Comparison of ENCODE assay signal across 9 cellular contexts in the genomic region with DNA sequence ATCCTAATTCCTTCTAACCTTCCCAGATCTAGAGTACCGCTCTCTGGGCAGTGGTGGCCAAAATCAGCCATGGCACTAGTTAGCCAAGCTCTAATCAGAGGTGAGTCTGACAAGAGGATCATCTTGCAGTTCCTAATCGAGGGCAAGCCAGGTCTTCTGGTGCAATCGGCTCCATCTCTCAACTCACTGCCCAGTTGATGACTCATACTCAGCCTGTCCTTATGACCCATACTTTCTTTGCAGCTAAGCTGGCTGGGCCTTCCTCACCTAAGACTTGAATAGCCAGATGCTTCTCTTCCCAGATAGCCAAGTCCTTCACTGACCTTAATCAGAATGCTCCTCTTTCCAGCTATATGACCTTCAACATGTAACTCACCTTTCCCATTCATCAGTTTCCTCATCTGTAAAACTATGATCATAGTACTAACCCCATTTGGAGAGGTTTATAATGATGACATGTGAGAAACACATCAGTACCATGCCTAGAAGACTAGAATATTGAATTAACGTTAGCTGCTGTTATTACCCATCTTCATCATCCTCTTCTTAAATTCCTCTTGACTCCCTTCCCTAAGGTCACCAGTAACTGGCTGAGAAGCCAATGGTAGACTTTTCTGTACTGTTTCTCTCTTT. TPM values are rescaled to one million over a fixed set of nuclear protein-coding genes. Genes with fewer than 3 reads are reported as not detected.
DNase-seq lines count a peak whose midpoint lies in the region; ATAC-seq, FAIRE-seq and TF ChIP-seq lines count a peak whose summit lies in the region.
"Had no signal": no experiment of that assay in that cellular context is flagged by ENCODE, and none has a peak within 500 bp of the region (broad histone marks: within the 10 kb centered on the region; RNA-seq: fewer than 3 reads in every experiment).

No MANE protein-coding gene starts in this region.

- peaks cover 16% of the 10 kb centered on the region for H3K4me1 Mint-ChIP-seq in nephron progenitor cell
- no peaks in the 10 kb centered on the region for H3K4me1 Mint-ChIP-seq in activated CD8-positive, alpha-beta memory T cell treated with anti-CD3 and anti-CD28 coated beads, Interleukin-2, amount 10 ng/mL, durations not matched to agents 7 days and 5 days
- no peaks in the 10 kb centered on the region for H3K4me1 Mint-ChIP-seq in activated CD4-positive, alpha-beta T cell treated with anti-CD3 and anti-CD28 coated beads, Interleukin-2, amount 10 ng/mL, durations not matched to agents 7 days and 5 days
- peaks cover 7% of the 10 kb centered on the region for H3K4me1 Mint-ChIP-seq in activated T-helper 17 cell treated with anti-CD3 and anti-CD28 coated beads, Interleukin-2, amount 50 U/mL, for 72 hours

- peaks cover 15% of the 10 kb centered on the region for H3K79me2 ChIP-seq in endothelial cell of umbilical vein (ENCODE audit: control insufficient read depth, insufficient read depth, low read length)

- FAIRE-seq in endothelial cell of umbilical vein (lab: Jason Lieb, UNC): peak; percentile 73

- no peaks in the 10 kb centered on the region for H3K9me3 Mint-ChIP-seq in nephron progenitor cell
- no peaks in the 10 kb centered on the region for H3K9me3 Mint-ChIP-seq in activated CD8-positive, alpha-beta memory T cell treated with anti-CD3 and anti-CD28 coated beads, Interleukin-2, amount 10 ng/mL, durations not matched to agents 7 days and 5 days (ENCODE audit: low read depth)
- no peaks in the 10 kb centered on the region for H3K9me3 Mint-ChIP-seq in activated CD4-positive, alpha-beta T cell treated with anti-CD3 and anti-CD28 coated beads, Interleukin-2, amount 10 ng/mL, durations not matched to agents 7 days and 5 days
- H3K9me3 Mint-ChIP-seq in activated T-helper 17 cell treated with anti-CD3 and anti-CD28 coated beads, Interleukin-2, amount 50 U/mL, for 72 hours: no peaks in the 10 kb centered on the region
- H3K9me3 Mint-ChIP-seq: neural crest cell had no signal

- peaks cover 33% of the 10 kb centered on the region for H3K36me3 Mint-ChIP-seq in nephron progenitor cell (ENCODE audit: low read depth)
- H3K36me3 Mint-ChIP-seq in activated CD8-positive, alpha-beta memory T cell treated with anti-CD3 and anti-CD28 coated beads, Interleukin-2, amount 10 ng/mL, durations not matched to agents 7 days and 5 days: peaks cover 55% of the 10 kb centered on the region
- peaks cover 57% of the 10 kb centered on the region for H3K36me3 Mint-ChIP-seq in activated CD4-positive, alpha-beta T cell treated with anti-CD3 and anti-CD28 coated beads, Interleukin-2, amount 10 ng/mL, durations not matched to agents 7 days and 5 days (ENCODE audit: low read depth)
- H3K36me3 Mint-ChIP-seq in activated T-helper 17 cell treated with anti-CD3 and anti-CD28 coated beads, Interleukin-2, amount 50 U/mL, for 72 hours (ENCODE audit: low read depth): peaks cover 91% of the 10 kb centered on the region

- no peak overlapping the region for H3K4me3 Mint-ChIP-seq in nephron progenitor cell
- no peak overlapping the region for H3K4me3 Mint-ChIP-seq in activated CD8-positive, alpha-beta memory T cell treated with anti-CD3 and anti-CD28 coated beads, Interleukin-2, amount 10 ng/mL, durations not matched to agents 7 days and 5 days
- no peak overlapping the region for H3K4me3 Mint-ChIP-seq in activated CD4-positive, alpha-beta T cell treated with anti-CD3 and anti-CD28 coated beads, Interleukin-2, amount 10 ng/mL, durations not matched to agents 7 days and 5 days
- H3K4me3 Mint-ChIP-seq in activated T-helper 17 cell treated with anti-CD3 and anti-CD28 coated beads, Interleukin-2, amount 50 U/mL, for 72 hours: no peak overlapping the region
- H3K4me3 Mint-ChIP-seq: neural crest cell had no signal

- no peak overlapping the region for H3K4me2 ChIP-seq in endothelial cell of umbilical vein (ENCODE audit: insufficient read depth, low read length)

- H3K9me1 ChIP-seq in endothelial cell of umbilical vein (replicated peaks; ENCODE audit: control insufficient read depth, extremely low read depth, insufficient read depth, low read length): no peaks in the 10 kb centered on the region

- dilution Hi-C loops in endothelial cell of umbilical vein (cut with MboI; ENCODE audit: extremely low pct_ligation_motif_present, low sequenced_read_pairs): no loop called here

- H3K9ac ChIP-seq in endothelial cell of umbilical vein (replicated peaks; ENCODE audit: extremely low read depth, insufficient read depth, low read length): no peak overlapping the region

- intact Hi-C loops in endothelial cell of umbilical vein (cut with micrococcal nuclease): no loop called here

- no peaks in the 10 kb centered on the region for H3K27me3 ChIP-seq in endothelial cell of umbilical vein (ENCODE audit: control insufficient read depth in 2 of 2, insufficient read depth in 2 of 2, low read length in 2 of 2)

- peak overlapping the region; percentile 26 for H3K27ac Mint-ChIP-seq in nephron progenitor cell
- no peak overlapping the region for H3K27ac Mint-ChIP-seq in activated CD8-positive, alpha-beta memory T cell treated with anti-CD3 and anti-CD28 coated beads, Interleukin-2, amount 10 ng/mL, durations not matched to agents 7 days and 5 days
- no peak overlapping the region for H3K27ac Mint-ChIP-seq in activated CD4-positive, alpha-beta T cell treated with anti-CD3 and anti-CD28 coated beads, Interleukin-2, amount 10 ng/mL, durations not matched to agents 7 days and 5 days
- no peak overlapping the region for H3K27ac Mint-ChIP-seq in activated T-helper 17 cell treated with anti-CD3 and anti-CD28 coated beads, Interleukin-2, amount 50 U/mL, for 72 hours

- TF ChIP-seq CTCF in endothelial cell of umbilical vein (IDR thresholded peaks at IDR 0.05; ENCODE audit: extremely low read depth in 1 of 2, insufficient read depth in 1 of 2, low read depth in 1 of 2, low read length in 2 of 2) (no peak), nephron progenitor cell (IDR thresholded peaks at IDR 0.05) (no peak)

- no peak overlapping the region for H2AFZ ChIP-seq in endothelial cell of umbilical vein (ENCODE audit: low read depth, low read length)

- no peak for TF ChIP-seq POLR2A in endothelial cell of umbilical vein (IDR thresholded peaks at IDR 0.05; ENCODE audit: low read depth, low read length)

- BruUV-seq in endothelial cell of umbilical vein (replicated peaks; lab: Mats Ljungman, UMichigan): no TSS peak

- POLR2A ChIA-PET in endothelial cell of umbilical vein (lab: Charles Lee): no interaction called here
- POLR2A ChIA-PET in activated CD4-positive, alpha-beta T cell treated with anti-CD3 and anti-CD28 coated beads, Interleukin-2, amount 10 ng/mL, durations not matched to agents 7 days and 5 days (lab: Charles Lee): no interaction called here

- CTCF ChIA-PET in endothelial cell of umbilical vein (lab: Charles Lee): interaction anchor here (0.5 to 1.4 kb wide), 4 partner anchors 22 to 1801 kb away, joined by 3 to 4 read pairs (median 3); no protein-coding TSS in a partner anchor
- CTCF ChIA-PET in activated CD8-positive, alpha-beta memory T cell treated with anti-CD3 and anti-CD28 coated beads, Interleukin-2, amount 10 ng/mL, durations not matched to agents 7 days and 5 days (lab: Charles Lee): no interaction called here
- CTCF ChIA-PET in activated CD4-positive, alpha-beta T cell treated with anti-CD3 and anti-CD28 coated beads, Interleukin-2, amount 10 ng/mL, durations not matched to agents 7 days and 5 days (lab: Charles Lee): no interaction called here

- H3K36me3 ChIP-seq in endothelial cell of umbilical vein (ENCODE audit: control insufficient read depth in 2 of 2, extremely low read depth in 1 of 2, insufficient read depth in 2 of 2, low read length in 2 of 2): peaks cover 17 to 22% of the 10 kb centered on the region in 2 experiments

- H3K27me3 Mint-ChIP-seq in nephron progenitor cell (ENCODE audit: low read depth, poor library complexity): no peaks in the 10 kb centered on the region
- no peaks in the 10 kb centered on the region for H3K27me3 Mint-ChIP-seq in activated CD8-positive, alpha-beta memory T cell treated with anti-CD3 and anti-CD28 coated beads, Interleukin-2, amount 10 ng/mL, durations not matched to agents 7 days and 5 days
- H3K27me3 Mint-ChIP-seq in activated CD4-positive, alpha-beta T cell treated with anti-CD3 and anti-CD28 coated beads, Interleukin-2, amount 10 ng/mL, durations not matched to agents 7 days and 5 days: no peaks in the 10 kb centered on the region
- H3K27me3 Mint-ChIP-seq in activated T-helper 17 cell treated with anti-CD3 and anti-CD28 coated beads, Interleukin-2, amount 50 U/mL, for 72 hours: no peaks in the 10 kb centered on the region

- ATAC-seq in activated CD8-positive, alpha-beta memory T cell treated with anti-CD3 and anti-CD28 coated beads, Interleukin-2, amount 10 ng/mL, durations not matched to agents 7 days and 5 days: no peak
- ATAC-seq in activated T-helper 17 cell treated with anti-CD3 and anti-CD28 coated beads, Interleukin-2, amount 50 U/mL, for 72 hours (replicated peaks): no peak

- H3K4me3 ChIP-seq in endothelial cell of umbilical vein (replicated peaks in 1 of 3; ENCODE audit: insufficient read depth in 1 of 3, low read depth in 1 of 3, low read length in 3 of 3): no peak overlapping the region

- H4K20me1 ChIP-seq in endothelial cell of umbilical vein (replicated peaks; ENCODE audit: control insufficient read depth, extremely low read depth, insufficient read depth, low read length): no peaks in the 10 kb centered on the region

- no peaks in the 10 kb centered on the region for H3K9me3 ChIP-seq in endothelial cell of umbilical vein (replicated peaks; ENCODE audit: control insufficient read depth, insufficient read depth, low read length)

- peaks cover 10% of the 10 kb centered on the region for H3K4me1 ChIP-seq in endothelial cell of umbilical vein (ENCODE audit: control insufficient read depth, extremely low read depth, insufficient read depth, low read length)

- H3K27ac ChIP-seq in endothelial cell of umbilical vein (ENCODE audit: insufficient read depth, low read depth, low read length): no peak overlapping the region

- peak; percentile 13 for DNase-seq in DMS53 treated with DMSO at 0.1 percent for 48 hours (lab: John Stamatoyannopoulos, UW; ENCODE audit: unreplicated experiment)
- peak; percentile 12 for DNase-seq in NCI-H460 (ENCODE audit: extremely low read depth, low read depth)
- DNase-seq in endothelial cell of umbilical vein (ENCODE audit: low read depth, low spot score): peak; percentile 48
- DNase-seq in nephron progenitor cell: no peak
- DNase-seq in activated CD8-positive, alpha-beta memory T cell treated with anti-CD3 and anti-CD28 coated beads, Interleukin-2, amount 10 ng/mL, durations not matched to agents 7 days and 5 days: no peak
- no peak for DNase-seq in activated CD4-positive, alpha-beta T cell treated with anti-CD3 and anti-CD28 coated beads, Interleukin-2, amount 10 ng/mL, durations not matched to agents 7 days and 5 days
- DNase-seq in epidermal melanocyte (ENCODE audit: insufficient read length, low spot score): no peak

RNA-seq across cellular contexts. Expression of a gene that starts 57.1 kb away (rescaled TPM):
- 19.0 and 21.7 TPM in 2 replicates for total RNA-seq in NCI-H460 (2014; rRNA removed; shearing (Covaris generic))
- polyA plus RNA-seq in NCI-H460 (2014; cell fraction: nucleus; rRNA removed): 3.7 and 8.0 TPM in 2 replicates
- total RNA-seq in endothelial cell of umbilical vein: 87.1 and 91.7 TPM in 2 replicates
- 17.0 and 20.8 TPM in 2 replicates for polyA plus RNA-seq in endothelial cell of umbilical vein
- polyA plus RNA-seq in endothelial cell of umbilical vein (2011; cell fraction: cytosol; rRNA removed): 24.3 and 27.8 TPM in 2 replicates
- polyA plus RNA-seq in endothelial cell of umbilical vein (2011; cell fraction: nucleus; rRNA removed): 22.5 and 24.3 TPM in 2 replicates
- 15.7 and 19.4 TPM in 2 replicates for polyA plus RNA-seq in endothelial cell of umbilical vein (2012)
- 99.1 and 110 TPM in 2 replicates for polyA minus RNA-seq in endothelial cell of umbilical vein
- 4.8 TPM for polyA minus RNA-seq in endothelial cell of umbilical vein (2011; cell fraction: cytosol; rRNA and poly(A)+ RNA removed)
- 30.8 and 45.3 TPM in 2 replicates for polyA minus RNA-seq in endothelial cell of umbilical vein (2011; cell fraction: nucleus; rRNA and poly(A)+ RNA removed)
- 10 to 100 TPM; 35.5 to 42.3 TPM for total RNA-seq in activated CD8-positive, alpha-beta memory T cell treated with anti-CD3 and anti-CD28 coated beads, Interleukin-2, amount 10 ng/mL, durations not matched to agents 7 days and 5 days
- total RNA-seq in activated CD4-positive, alpha-beta T cell treated with anti-CD3 and anti-CD28 coated beads, Interleukin-2, amount 10 ng/mL, durations not matched to agents 7 days and 5 days: 10 to 100 TPM; 32.3 to 35.1 TPM
- total RNA-seq in activated T-helper 17 cell treated with anti-CD3 and anti-CD28 coated beads, Interleukin-2, amount 50 U/mL, for 72 hours: 10 to 100 TPM; 15.5 to 20.8 TPM

Comparison
In these comparisons a context has a peak if more than half of its experiments do, and no peak if none do; other contexts are left out.
1. DNase-seq: peak in DMS53 treated with DMSO at 0.1 percent for 48 hours (single experiment), NCI-H460 (single experiment) and endothelial cell of umbilical vein (single experiment); none in nephron progenitor cell (single experiment), activated CD8-positive, alpha-beta memory T cell treated with anti-CD3 and anti-CD28 coated beads, Interleukin-2, amount 10 ng/mL, durations not matched to agents 7 days and 5 days (single experiment), activated CD4-positive, alpha-beta T cell treated with anti-CD3 and anti-CD28 coated beads, Interleukin-2, amount 10 ng/mL, durations not matched to agents 7 days and 5 days (single experiment) and epidermal melanocyte (single experiment).